1 cellular context compared by ENCODE assay signal in the genomic region with DNA sequence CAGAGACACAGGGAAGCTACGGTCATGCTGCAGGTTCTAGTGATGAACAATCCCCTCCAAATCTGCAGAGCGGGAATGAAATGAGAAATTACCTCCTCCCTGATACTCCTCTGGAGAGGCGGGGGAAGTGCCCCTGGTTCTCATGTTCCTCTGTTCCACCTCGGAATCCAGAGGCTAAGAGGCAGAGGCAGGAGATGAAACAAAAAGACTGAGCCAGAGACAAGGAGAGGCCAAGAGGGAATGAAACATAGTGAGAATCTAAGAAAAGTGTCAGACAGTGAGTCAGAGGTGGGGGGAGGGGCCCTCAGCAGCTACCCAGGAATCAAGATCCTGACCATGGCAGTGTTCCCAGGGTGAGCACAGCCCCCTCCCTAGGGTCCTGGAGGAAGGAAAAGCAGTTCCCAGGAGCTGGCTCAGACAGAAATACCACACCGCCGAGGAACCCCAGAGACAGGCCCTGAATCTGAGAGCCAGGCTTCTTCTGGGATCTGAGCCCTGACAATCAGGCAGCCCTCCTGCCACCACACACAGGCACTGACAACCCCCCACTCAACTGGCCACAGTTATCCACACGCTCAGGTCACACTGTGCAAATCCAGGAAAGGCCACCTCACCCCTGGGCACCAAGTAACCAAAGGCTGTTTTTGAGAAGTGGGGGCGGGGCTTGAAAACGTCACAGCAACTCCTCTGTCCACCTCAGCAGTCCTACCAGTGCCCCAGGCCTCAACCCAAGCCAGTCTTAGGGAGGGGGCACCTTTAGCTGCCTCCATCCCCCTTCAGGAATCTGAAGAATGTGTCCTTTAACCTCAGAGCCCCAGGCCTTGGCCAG.
TF ChIP-seq lines count a peak whose summit lies in the region.

No MANE protein-coding gene starts in this region.

TF ChIP-seq in K562, 482 proteins besides CTCF, POLR2A, EP300 and RAD21 (continued from another document and continues in another):
- TF ChIP-seq KDM1A (IDR thresholded peaks at IDR 0.05), result no peak
- TF ChIP-seq TCF7L2 (IDR thresholded peaks at IDR 0.05; ENCODE audit: low read depth, low read length), result no peak
- 0 out of 2 replicates have a peak, but pooled peaks have one; percentile 27 for TF ChIP-seq NBN (IDR thresholded peaks at IDR 0.05; ENCODE audit: low read depth)
- TF ChIP-seq, protein P1, sequence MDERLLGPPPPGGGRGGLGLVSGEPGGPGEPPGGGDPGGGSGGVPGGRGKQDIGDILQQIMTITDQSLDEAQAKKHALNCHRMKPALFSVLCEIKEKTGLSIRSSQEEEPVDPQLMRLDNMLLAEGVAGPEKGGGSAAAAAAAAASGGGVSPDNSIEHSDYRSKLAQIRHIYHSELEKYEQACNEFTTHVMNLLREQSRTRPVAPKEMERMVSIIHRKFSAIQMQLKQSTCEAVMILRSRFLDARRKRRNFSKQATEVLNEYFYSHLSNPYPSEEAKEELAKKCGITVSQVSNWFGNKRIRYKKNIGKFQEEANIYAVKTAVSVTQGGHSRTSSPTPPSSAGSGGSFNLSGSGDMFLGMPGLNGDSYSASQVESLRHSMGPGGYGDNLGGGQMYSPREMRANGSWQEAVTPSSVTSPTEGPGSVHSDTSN (CRISPR knock-in tag; IDR thresholded peaks at IDR 0.05; ENCODE audit: low read depth), result no peak
- TF ChIP-seq, protein P1 (tag; conservative IDR thresholded peaks at IDR 0.05; ENCODE audit: low read depth), result no peak
- TF ChIP-seq, protein P2, sequence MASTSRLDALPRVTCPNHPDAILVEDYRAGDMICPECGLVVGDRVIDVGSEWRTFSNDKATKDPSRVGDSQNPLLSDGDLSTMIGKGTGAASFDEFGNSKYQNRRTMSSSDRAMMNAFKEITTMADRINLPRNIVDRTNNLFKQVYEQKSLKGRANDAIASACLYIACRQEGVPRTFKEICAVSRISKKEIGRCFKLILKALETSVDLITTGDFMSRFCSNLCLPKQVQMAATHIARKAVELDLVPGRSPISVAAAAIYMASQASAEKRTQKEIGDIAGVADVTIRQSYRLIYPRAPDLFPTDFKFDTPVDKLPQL (IDR thresholded peaks at IDR 0.05; ENCODE audit: extremely low read depth, insufficient read length), result no peak
- TF ChIP-seq, protein P3, sequence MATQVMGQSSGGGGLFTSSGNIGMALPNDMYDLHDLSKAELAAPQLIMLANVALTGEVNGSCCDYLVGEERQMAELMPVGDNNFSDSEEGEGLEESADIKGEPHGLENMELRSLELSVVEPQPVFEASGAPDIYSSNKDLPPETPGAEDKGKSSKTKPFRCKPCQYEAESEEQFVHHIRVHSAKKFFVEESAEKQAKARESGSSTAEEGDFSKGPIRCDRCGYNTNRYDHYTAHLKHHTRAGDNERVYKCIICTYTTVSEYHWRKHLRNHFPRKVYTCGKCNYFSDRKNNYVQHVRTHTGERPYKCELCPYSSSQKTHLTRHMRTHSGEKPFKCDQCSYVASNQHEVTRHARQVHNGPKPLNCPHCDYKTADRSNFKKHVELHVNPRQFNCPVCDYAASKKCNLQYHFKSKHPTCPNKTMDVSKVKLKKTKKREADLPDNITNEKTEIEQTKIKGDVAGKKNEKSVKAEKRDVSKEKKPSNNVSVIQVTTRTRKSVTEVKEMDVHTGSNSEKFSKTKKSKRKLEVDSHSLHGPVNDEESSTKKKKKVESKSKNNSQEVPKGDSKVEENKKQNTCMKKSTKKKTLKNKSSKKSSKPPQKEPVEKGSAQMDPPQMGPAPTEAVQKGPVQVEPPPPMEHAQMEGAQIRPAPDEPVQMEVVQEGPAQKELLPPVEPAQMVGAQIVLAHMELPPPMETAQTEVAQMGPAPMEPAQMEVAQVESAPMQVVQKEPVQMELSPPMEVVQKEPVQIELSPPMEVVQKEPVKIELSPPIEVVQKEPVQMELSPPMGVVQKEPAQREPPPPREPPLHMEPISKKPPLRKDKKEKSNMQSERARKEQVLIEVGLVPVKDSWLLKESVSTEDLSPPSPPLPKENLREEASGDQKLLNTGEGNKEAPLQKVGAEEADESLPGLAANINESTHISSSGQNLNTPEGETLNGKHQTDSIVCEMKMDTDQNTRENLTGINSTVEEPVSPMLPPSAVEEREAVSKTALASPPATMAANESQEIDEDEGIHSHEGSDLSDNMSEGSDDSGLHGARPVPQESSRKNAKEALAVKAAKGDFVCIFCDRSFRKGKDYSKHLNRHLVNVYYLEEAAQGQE (CRISPR knock-in tag; IDR thresholded peaks at IDR 0.05; ENCODE audit: low read depth), result no peak
- TF ChIP-seq SMC3 (conservative IDR thresholded peaks at IDR 0.05; ENCODE audit: insufficient read depth, low read depth, low read length), result no peak
- TF ChIP-seq KLF13 (tag; IDR thresholded peaks at IDR 0.05; ENCODE audit: borderline replicate concordance, low read depth), result no peak
- TF ChIP-seq ZNF263 (CRISPR knock-in tag; IDR thresholded peaks at IDR 0.05; ENCODE audit: borderline replicate concordance), result peak; percentile 51; the same call in 1 of the 2 replicates
- TF ChIP-seq RHOXF2B (CRISPR knock-in tag; conservative IDR thresholded peaks at IDR 0.05), result no peak
- no peak for TF ChIP-seq SREBF1 (IDR thresholded peaks at IDR 0.05; ENCODE audit: borderline replicate concordance, low read depth, low read length)
- no peak for TF ChIP-seq HDAC8 (tag; IDR thresholded peaks at IDR 0.05)
- peak; percentile 93 for TF ChIP-seq DPF2 (IDR thresholded peaks at IDR 0.05)
- TF ChIP-seq HDAC1 (IDR thresholded peaks at IDR 0.05), result peak in 1 of 2 experiments; percentile 26; a peak in 1 of 4 replicates
- peak; percentile 6; the same call in 1 of the 2 replicates for TF ChIP-seq SPI1 (IDR thresholded peaks at IDR 0.05; ENCODE audit: borderline replicate concordance, low read depth, low read length)
- TF ChIP-seq ZNF780A (CRISPR knock-in tag; IDR thresholded peaks at IDR 0.05), result no peak
- TF ChIP-seq PRMT5 (CRISPR knock-in tag; IDR thresholded peaks at IDR 0.05), result no peak
- TF ChIP-seq ZNF217 (CRISPR knock-in tag; IDR thresholded peaks at IDR 0.05), result no peak
- TF ChIP-seq FOS (IDR thresholded peaks at IDR 0.05; ENCODE audit: extremely low read depth, insufficient read length), result peak; percentile 32
- TF ChIP-seq NFXL1 (CRISPR knock-in tag; IDR thresholded peaks at IDR 0.05), result no peak
- TF ChIP-seq POLR2AphosphoS2 (IDR thresholded peaks at IDR 0.05; ENCODE audit: low read length), result no peak
- no peak for TF ChIP-seq TCF7 (IDR thresholded peaks at IDR 0.05; ENCODE audit: borderline replicate concordance)
- no peak for TF ChIP-seq HLTF (IDR thresholded peaks at IDR 0.05)
- TF ChIP-seq, protein P4, sequence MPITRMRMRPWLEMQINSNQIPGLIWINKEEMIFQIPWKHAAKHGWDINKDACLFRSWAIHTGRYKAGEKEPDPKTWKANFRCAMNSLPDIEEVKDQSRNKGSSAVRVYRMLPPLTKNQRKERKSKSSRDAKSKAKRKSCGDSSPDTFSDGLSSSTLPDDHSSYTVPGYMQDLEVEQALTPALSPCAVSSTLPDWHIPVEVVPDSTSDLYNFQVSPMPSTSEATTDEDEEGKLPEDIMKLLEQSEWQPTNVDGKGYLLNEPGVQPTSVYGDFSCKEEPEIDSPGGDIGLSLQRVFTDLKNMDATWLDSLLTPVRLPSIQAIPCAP (CRISPR knock-in tag; IDR thresholded peaks at IDR 0.05; ENCODE audit: borderline replicate concordance), result no peak
- no peak for TF ChIP-seq MCM2 (IDR thresholded peaks at IDR 0.05; ENCODE audit: low read depth)
- TF ChIP-seq BHLHE40 (IDR thresholded peaks at IDR 0.05; ENCODE audit: low read length), result no peak
- TF ChIP-seq, protein P5, sequence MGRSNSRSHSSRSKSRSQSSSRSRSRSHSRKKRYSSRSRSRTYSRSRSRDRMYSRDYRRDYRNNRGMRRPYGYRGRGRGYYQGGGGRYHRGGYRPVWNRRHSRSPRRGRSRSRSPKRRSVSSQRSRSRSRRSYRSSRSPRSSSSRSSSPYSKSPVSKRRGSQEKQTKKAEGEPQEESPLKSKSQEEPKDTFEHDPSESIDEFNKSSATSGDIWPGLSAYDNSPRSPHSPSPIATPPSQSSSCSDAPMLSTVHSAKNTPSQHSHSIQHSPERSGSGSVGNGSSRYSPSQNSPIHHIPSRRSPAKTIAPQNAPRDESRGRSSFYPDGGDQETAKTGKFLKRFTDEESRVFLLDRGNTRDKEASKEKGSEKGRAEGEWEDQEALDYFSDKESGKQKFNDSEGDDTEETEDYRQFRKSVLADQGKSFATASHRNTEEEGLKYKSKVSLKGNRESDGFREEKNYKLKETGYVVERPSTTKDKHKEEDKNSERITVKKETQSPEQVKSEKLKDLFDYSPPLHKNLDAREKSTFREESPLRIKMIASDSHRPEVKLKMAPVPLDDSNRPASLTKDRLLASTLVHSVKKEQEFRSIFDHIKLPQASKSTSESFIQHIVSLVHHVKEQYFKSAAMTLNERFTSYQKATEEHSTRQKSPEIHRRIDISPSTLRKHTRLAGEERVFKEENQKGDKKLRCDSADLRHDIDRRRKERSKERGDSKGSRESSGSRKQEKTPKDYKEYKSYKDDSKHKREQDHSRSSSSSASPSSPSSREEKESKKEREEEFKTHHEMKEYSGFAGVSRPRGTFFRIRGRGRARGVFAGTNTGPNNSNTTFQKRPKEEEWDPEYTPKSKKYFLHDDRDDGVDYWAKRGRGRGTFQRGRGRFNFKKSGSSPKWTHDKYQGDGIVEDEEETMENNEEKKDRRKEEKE (IDR thresholded peaks at IDR 0.05; ENCODE audit: borderline replicate concordance in 1 of 2, control insufficient read depth in 1 of 2, low read depth in 2 of 2, low read length in 1 of 2), result no peak
- TF ChIP-seq, protein P6, sequence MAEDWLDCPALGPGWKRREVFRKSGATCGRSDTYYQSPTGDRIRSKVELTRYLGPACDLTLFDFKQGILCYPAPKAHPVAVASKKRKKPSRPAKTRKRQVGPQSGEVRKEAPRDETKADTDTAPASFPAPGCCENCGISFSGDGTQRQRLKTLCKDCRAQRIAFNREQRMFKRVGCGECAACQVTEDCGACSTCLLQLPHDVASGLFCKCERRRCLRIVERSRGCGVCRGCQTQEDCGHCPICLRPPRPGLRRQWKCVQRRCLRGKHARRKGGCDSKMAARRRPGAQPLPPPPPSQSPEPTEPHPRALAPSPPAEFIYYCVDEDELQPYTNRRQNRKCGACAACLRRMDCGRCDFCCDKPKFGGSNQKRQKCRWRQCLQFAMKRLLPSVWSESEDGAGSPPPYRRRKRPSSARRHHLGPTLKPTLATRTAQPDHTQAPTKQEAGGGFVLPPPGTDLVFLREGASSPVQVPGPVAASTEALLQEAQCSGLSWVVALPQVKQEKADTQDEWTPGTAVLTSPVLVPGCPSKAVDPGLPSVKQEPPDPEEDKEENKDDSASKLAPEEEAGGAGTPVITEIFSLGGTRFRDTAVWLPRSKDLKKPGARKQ (CRISPR knock-in tag; IDR thresholded peaks at IDR 0.05), result no peak
- TF ChIP-seq, protein P7, sequence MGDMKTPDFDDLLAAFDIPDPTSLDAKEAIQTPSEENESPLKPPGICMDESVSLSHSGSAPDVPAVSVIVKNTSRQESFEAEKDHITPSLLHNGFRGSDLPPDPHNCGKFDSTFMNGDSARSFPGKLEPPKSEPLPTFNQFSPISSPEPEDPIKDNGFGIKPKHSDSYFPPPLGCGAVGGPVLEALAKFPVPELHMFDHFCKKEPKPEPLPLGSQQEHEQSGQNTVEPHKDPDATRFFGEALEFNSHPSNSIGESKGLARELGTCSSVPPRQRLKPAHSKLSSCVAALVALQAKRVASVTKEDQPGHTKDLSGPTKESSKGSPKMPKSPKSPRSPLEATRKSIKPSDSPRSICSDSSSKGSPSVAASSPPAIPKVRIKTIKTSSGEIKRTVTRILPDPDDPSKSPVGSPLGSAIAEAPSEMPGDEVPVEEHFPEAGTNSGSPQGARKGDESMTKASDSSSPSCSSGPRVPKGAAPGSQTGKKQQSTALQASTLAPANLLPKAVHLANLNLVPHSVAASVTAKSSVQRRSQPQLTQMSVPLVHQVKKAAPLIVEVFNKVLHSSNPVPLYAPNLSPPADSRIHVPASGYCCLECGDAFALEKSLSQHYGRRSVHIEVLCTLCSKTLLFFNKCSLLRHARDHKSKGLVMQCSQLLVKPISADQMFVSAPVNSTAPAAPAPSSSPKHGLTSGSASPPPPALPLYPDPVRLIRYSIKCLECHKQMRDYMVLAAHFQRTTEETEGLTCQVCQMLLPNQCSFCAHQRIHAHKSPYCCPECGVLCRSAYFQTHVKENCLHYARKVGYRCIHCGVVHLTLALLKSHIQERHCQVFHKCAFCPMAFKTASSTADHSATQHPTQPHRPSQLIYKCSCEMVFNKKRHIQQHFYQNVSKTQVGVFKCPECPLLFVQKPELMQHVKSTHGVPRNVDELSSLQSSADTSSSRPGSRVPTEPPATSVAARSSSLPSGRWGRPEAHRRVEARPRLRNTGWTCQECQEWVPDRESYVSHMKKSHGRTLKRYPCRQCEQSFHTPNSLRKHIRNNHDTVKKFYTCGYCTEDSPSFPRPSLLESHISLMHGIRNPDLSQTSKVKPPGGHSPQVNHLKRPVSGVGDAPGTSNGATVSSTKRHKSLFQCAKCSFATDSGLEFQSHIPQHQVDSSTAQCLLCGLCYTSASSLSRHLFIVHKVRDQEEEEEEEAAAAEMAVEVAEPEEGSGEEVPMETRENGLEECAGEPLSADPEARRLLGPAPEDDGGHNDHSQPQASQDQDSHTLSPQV (IDR thresholded peaks at IDR 0.05), result 0 out of 2 replicates have a peak, but pooled peaks have one; percentile 21
- TF ChIP-seq, protein P8, sequence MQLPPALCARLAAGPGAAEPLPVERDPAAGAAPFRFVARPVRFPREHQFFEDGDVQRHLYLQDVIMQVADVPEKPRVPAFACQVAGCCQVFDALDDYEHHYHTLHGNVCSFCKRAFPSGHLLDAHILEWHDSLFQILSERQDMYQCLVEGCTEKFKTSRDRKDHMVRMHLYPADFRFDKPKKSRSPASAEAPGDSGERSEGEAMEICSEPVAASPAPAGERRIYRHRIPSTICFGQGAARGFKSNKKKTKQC (CRISPR knock-in tag; IDR thresholded peaks at IDR 0.05), result peak; percentile 39; the same call in 1 of the 2 replicates
- TF ChIP-seq, protein P9, sequence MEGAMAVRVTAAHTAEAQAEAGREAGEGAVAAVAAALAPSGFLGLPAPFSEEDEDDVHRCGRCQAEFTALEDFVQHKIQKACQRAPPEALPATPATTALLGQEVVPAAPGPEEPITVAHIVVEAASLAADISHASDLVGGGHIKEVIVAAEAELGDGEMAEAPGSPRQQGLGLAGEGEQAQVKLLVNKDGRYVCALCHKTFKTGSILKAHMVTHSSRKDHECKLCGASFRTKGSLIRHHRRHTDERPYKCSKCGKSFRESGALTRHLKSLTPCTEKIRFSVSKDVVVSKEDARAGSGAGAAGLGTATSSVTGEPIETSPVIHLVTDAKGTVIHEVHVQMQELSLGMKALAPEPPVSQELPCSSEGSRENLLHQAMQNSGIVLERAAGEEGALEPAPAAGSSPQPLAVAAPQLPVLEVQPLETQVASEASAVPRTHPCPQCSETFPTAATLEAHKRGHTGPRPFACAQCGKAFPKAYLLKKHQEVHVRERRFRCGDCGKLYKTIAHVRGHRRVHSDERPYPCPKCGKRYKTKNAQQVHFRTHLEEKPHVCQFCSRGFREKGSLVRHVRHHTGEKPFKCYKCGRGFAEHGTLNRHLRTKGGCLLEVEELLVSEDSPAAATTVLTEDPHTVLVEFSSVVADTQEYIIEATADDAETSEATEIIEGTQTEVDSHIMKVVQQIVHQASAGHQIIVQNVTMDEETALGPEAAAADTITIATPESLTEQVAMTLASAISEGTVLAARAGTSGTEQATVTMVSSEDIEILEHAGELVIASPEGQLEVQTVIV (CRISPR knock-in tag; IDR thresholded peaks at IDR 0.05; ENCODE audit: borderline replicate concordance), result no peak
- TF ChIP-seq ZNF584 (CRISPR knock-in tag; IDR thresholded peaks at IDR 0.05; ENCODE audit: low read depth), result no peak
- TF ChIP-seq ARID1B (IDR thresholded peaks at IDR 0.05), result peak; percentile 75
- peak; percentile 42 for TF ChIP-seq NFIC (IDR thresholded peaks at IDR 0.05)
